Comparison of ENCODE assay signal across 8 cellular contexts in genomic region chr2:69565431-69565839, GRCh38.
DNase-seq lines count a peak whose midpoint lies in the region; ATAC-seq and TF ChIP-seq lines count a peak whose summit lies in the region.

No MANE protein-coding gene starts in this region.

- no peak overlapping the region for H2AFZ ChIP-seq in OCI-LY1 (ENCODE audit: low read length)

- CTCF ChIA-PET in HEK293T (lab: Yijun Ruan, JAX): interaction anchor here (0.7 to 2.0 kb wide), 13 partner anchors 9 to 328 kb away, joined by 3 to 9 read pairs (median 4); partner anchors contain the start of gene SNRNP27

- TF ChIP-seq CTCF in GM06990 (IDR thresholded peaks at IDR 0.05; ENCODE audit: insufficient read depth, low read length, poor library complexity, severe bottlenecking): peak; percentile 93
- peak; percentile 87 for TF ChIP-seq CTCF in OCI-LY1 (IDR thresholded peaks at IDR 0.05; ENCODE audit: low read length)
- TF ChIP-seq CTCF in foreskin keratinocyte (conservative IDR thresholded peaks at IDR 0.05): peak; percentile 68
- peak; percentile 17 to 47 (median 34) for TF ChIP-seq CTCF in prostate gland (IDR thresholded peaks at IDR 0.05)

- H3K9me3 ChIP-seq in OCI-LY1 (ENCODE audit: low read length): no peaks in the 10 kb centered on the region
- H3K9me3 ChIP-seq in prostate gland: no peaks in the 10 kb centered on the region

- H3K4me1 Mint-ChIP-seq in activated T-cell treated with anti-CD3 and anti-CD28 coated beads, Interleukin-2, amount 50 U/mL, for 24 hours (ENCODE audit: low read depth): peaks cover 91% of the 10 kb centered on the region

- peak; percentile 24 for DNase-seq in GM06990 (ENCODE audit: extremely low read depth, insufficient read length)
- DNase-seq in HEK293T (ENCODE audit: extremely low spot score): peak; percentile 81
- peak; percentile 77 for DNase-seq in activated T-cell treated with anti-CD3 and anti-CD28 coated beads, Interleukin-2, amount 50 U/mL, for 24 hours
- DNase-seq in foreskin keratinocyte: no peak
- no peak for DNase-seq in prostate gland (ENCODE audit: low spot score)
- DNase-seq in kidney tubule cell (ENCODE audit: low spot score): no peak
- no peak for DNase-seq in mesenteric fat pad (ENCODE audit: low spot score)

- H3K4me1 ChIP-seq in OCI-LY1 (ENCODE audit: insufficient read depth, low read length, severe bottlenecking): no peaks in the 10 kb centered on the region
- peaks cover 9% of the 10 kb centered on the region for H3K4me1 ChIP-seq in foreskin keratinocyte
- no peaks in the 10 kb centered on the region for H3K4me1 ChIP-seq in prostate gland (replicated peaks)

- H3K36me3 Mint-ChIP-seq in activated T-cell treated with anti-CD3 and anti-CD28 coated beads, Interleukin-2, amount 50 U/mL, for 24 hours (ENCODE audit: low read depth): peaks cover 8% of the 10 kb centered on the region

- no peak overlapping the region for H3K4me2 ChIP-seq in OCI-LY1 (ENCODE audit: low read length)

- no peaks in the 10 kb centered on the region for H4K20me1 ChIP-seq in OCI-LY1 (ENCODE audit: insufficient read depth, low read length)

- intact Hi-C loops in prostate gland (cut with DNase I): loop anchor here (5.0 kb wide), 1 partner anchor 147 kb away; no protein-coding TSS in a partner anchor

- H3K9me3 Mint-ChIP-seq in activated T-cell treated with anti-CD3 and anti-CD28 coated beads, Interleukin-2, amount 50 U/mL, for 24 hours: no peaks in the 10 kb centered on the region

- TF ChIP-seq POLR2A in prostate gland (IDR thresholded peaks at IDR 0.05): no peak

- H3K27ac ChIP-seq in OCI-LY1 (ENCODE audit: low read depth, low read length, poor library complexity, severe bottlenecking) (no peak overlapping the region), foreskin keratinocyte (no peak overlapping the region), prostate gland (no peak overlapping the region)

- H3K27me3 Mint-ChIP-seq in activated T-cell treated with anti-CD3 and anti-CD28 coated beads, Interleukin-2, amount 50 U/mL, for 24 hours: no peaks in the 10 kb centered on the region

- POLR2A ChIA-PET in HEK293T (lab: Yijun Ruan, JAX): no interaction called here

- H3F3A ChIP-seq in OCI-LY1 (ENCODE audit: insufficient read depth, low read length): no peaks in the 10 kb centered on the region

- no peak overlapping the region for H3K4me3 ChIP-seq in GM06990 (replicated peaks; ENCODE audit: low read depth, low read length)
- no peak overlapping the region for H3K4me3 ChIP-seq in OCI-LY1 (ENCODE audit: low read depth, low read length, poor library complexity, severe bottlenecking)
- H3K4me3 ChIP-seq in prostate gland: no peak overlapping the region

- H3K27me3 ChIP-seq in GM06990 (replicated peaks; ENCODE audit: control insufficient read depth, insufficient read depth, low read length) (no peaks in the 10 kb centered on the region), OCI-LY1 (ENCODE audit: insufficient read depth, low read length) (no peaks in the 10 kb centered on the region), foreskin keratinocyte (no peaks in the 10 kb centered on the region), prostate gland (replicated peaks; ENCODE audit: insufficient read depth) (no peaks in the 10 kb centered on the region)

- H3K9me2 ChIP-seq in OCI-LY1 (ENCODE audit: low read depth, low read length): no peaks in the 10 kb centered on the region

- no peak overlapping the region for H3K9ac ChIP-seq in OCI-LY1 (ENCODE audit: low read length)

- 56% methylated on average over 3 of the region's 3 CpGs for WGBS in prostate gland

- H3K4me3 Mint-ChIP-seq in activated T-cell treated with anti-CD3 and anti-CD28 coated beads, Interleukin-2, amount 50 U/mL, for 24 hours: no peak overlapping the region

- peak; percentile 20 for ATAC-seq in foreskin keratinocyte

- H3K79me2 ChIP-seq in OCI-LY1 (ENCODE audit: insufficient read depth, low read length): no peaks in the 10 kb centered on the region

- peak overlapping the region; percentile 75 for H3K27ac Mint-ChIP-seq in activated T-cell treated with anti-CD3 and anti-CD28 coated beads, Interleukin-2, amount 50 U/mL, for 24 hours

- H3K36me3 ChIP-seq in GM06990 (ENCODE audit: control insufficient read depth, insufficient read depth, low read length) (peaks cover 2% of the 10 kb centered on the region; the same call in 1 of the 2 replicates), OCI-LY1 (ENCODE audit: insufficient read depth, low read length) (no peaks in the 10 kb centered on the region), prostate gland (no peaks in the 10 kb centered on the region)

TF ChIP-seq in HEK293T, 16 proteins besides CTCF, POLR2A, EP300 and RAD21:
- TF ChIP-seq LEF1 (IDR thresholded peaks at IDR 0.05; ENCODE audit: borderline replicate concordance) (no peak), PKNOX1 (IDR thresholded peaks at IDR 0.05) (no peak), SP1 (IDR thresholded peaks at IDR 0.05) (no peak), L3MBTL2 (conservative IDR thresholded peaks at IDR 0.05) (no peak), SUZ12 (IDR thresholded peaks at IDR 0.05) (no peak), TARDBP (IDR thresholded peaks at IDR 0.05) (no peak), ELF4 (IDR thresholded peaks at IDR 0.05) (no peak)

Comparison
In these comparisons a context has a peak if more than half of its experiments do, and no peak if none do; other contexts are left out.
1. DNase-seq: peak in GM06990 (single experiment), HEK293T (single experiment) and activated T-cell treated with anti-CD3 and anti-CD28 coated beads, Interleukin-2, amount 50 U/mL, for 24 hours (single experiment); none in foreskin keratinocyte (0 of 2), prostate gland (single experiment), kidney tubule cell (single experiment) and mesenteric fat pad (single experiment).
2. CTCF ChIP-seq: peak in every context shown above with its lines; median percentile 93 in GM06990; 87 in OCI-LY1; 68 in foreskin keratinocyte; 34 in prostate gland.